Comparison of ENCODE assay signal across 8 cellular contexts in the genomic region with DNA sequence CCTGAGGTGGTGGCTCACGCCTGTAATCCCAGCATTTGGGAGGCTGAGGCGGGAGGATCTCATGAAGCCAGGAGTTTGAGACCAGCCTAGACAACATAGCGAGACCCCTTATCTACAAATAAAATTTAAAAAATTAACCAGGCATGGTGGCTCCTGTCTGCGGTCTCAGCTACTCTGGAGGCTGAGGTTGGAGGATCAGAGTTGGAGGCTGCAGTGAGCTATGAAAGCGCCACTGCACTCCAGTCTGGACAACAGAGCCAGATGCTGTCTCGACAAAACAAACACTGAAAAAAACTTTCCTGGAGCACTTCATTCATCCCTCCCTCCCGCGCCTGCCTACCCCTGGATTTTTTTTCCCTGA. TPM values are rescaled to one million over a fixed set of nuclear protein-coding genes. Genes with fewer than 3 reads are reported as not detected.
DNase-seq lines count a peak whose midpoint lies in the region; ATAC-seq, FAIRE-seq and TF ChIP-seq lines count a peak whose summit lies in the region.

No MANE protein-coding gene starts in this region.

- H3K4me3 ChIP-seq in right cardiac atrium (ENCODE audit: low read length) (peak overlapping the region; percentile 94), GM12878 (peak overlapping the region; percentile 93; the same call in 1 of the 2 replicates), mucosa of stomach (ENCODE audit: low read length) (no peak overlapping the region), vagina (peak overlapping the region; percentile 88 to 93)

- RAD21 ChIA-PET in GM12878 (lab: Charles Lee; ENCODE audit: unreplicated experiment): interaction anchor here (0.7 to 3.1 kb wide), 7 partner anchors 10 to 128 kb away, joined by 3 to 16 read pairs (median 4); a partner anchor contains a TSS

- TF ChIP-seq POLR2A in GM12878 (IDR thresholded peaks at IDR 0.05; ENCODE audit: low read depth, low read length) (no peak), vagina (IDR thresholded peaks at IDR 0.05) (no peak)

- H3K27me3 ChIP-seq in right cardiac atrium (ENCODE audit: control insufficient read depth, insufficient read depth) (no peaks in the 10 kb centered on the region), GM12878 (replicated peaks in 1 of 2; ENCODE audit: control insufficient read depth in 2 of 2, insufficient read depth in 2 of 2, low read length in 1 of 2) (peaks cover 0 to 4% of the 10 kb centered on the region in 2 experiments; a peak in 1 of 4 replicates), mucosa of stomach (ENCODE audit: control insufficient read depth, insufficient read depth, low read length) (no peaks in the 10 kb centered on the region), vagina (no peaks in the 10 kb centered on the region)

- H3K4me1 ChIP-seq in right cardiac atrium (ENCODE audit: control insufficient read depth, insufficient read depth, low read length) (peaks cover 6% of the 10 kb centered on the region), GM12878 (ENCODE audit: control insufficient read depth, insufficient read depth, low read length) (peaks cover 11% of the 10 kb centered on the region), mucosa of stomach (ENCODE audit: control insufficient read depth, insufficient read depth, low read length) (peaks cover 6% of the 10 kb centered on the region), vagina (peaks cover 27% of the 10 kb centered on the region)

- BruUV-seq in GM12878 (replicated peaks; lab: Mats Ljungman, UMichigan): no TSS peak

- no peak for TF ChIP-seq EP300 in GM12878 (IDR thresholded peaks at IDR 0.05; ENCODE audit: borderline replicate concordance in 1 of 2, control insufficient read depth in 1 of 2, low read depth in 2 of 2, low read length in 2 of 2)

- H4K20me1 ChIP-seq in GM12878 (ENCODE audit: control insufficient read depth, insufficient read depth): no peaks in the 10 kb centered on the region

- WGBS in right cardiac atrium: 63% methylated on average over 8 of the region's 8 CpGs
- WGBS in GM12878 (ENCODE audit: insufficient coverage, insufficient replicate concordance, low lambda C conversion rate, missing lambda C conversion rate): 66% methylated on average over 8 of the region's 8 CpGs

- in situ Hi-C loops in GM12878 (cut with MboI): no loop called here

- intact Hi-C loops in right cardiac atrium (cut with DNase I): no loop called here
- intact Hi-C loops in left ventricle myocardium superior (cut with micrococcal nuclease): no loop called here
- intact Hi-C loops in GM12878 (cut with micrococcal nuclease; ENCODE audit: unreplicated experiment): loop anchor here (1.0 kb wide), 1 partner anchor 23 kb away; a partner anchor contains a TSS
- intact Hi-C loops in vagina (cut with DNase I): no loop called here

- SMC1A ChIA-PET in GM12878 (lab: Charles Lee; ENCODE audit: uncharacterized antibody, unreplicated experiment): interaction anchor here (0.8 to 1.7 kb wide), 5 partner anchors 24 to 157 kb away, joined by 3 to 7 read pairs (median 4); no protein-coding TSS in a partner anchor

- POLR2A ChIA-PET in GM12878 (lab: Charles Lee): interaction anchor here (0.7 to 2.5 kb wide), 6 partner anchors 9 to 157 kb away, joined by 3 to 6 read pairs (median 4); no protein-coding TSS in a partner anchor

- H3K79me2 ChIP-seq in GM12878 (ENCODE audit: control insufficient read depth, insufficient read depth, low read length): peaks cover 11% of the 10 kb centered on the region

- DNase-seq in right cardiac atrium (no peak), left ventricle myocardium superior (no peak), GM12878 (ENCODE audit: low read depth, low spot score) (no peak), vagina (ENCODE audit: extremely low spot score in 2 of 2) (no peak), SKM-1 treated with dmso at 0.1 percent for 144 hours (lab: John Stamatoyannopoulos, UW; ENCODE audit: unreplicated experiment) (no peak)

- no peak overlapping the region for H3K9ac ChIP-seq in GM12878 (ENCODE audit: control insufficient read depth, insufficient read depth, low read length)
- peak overlapping the region; percentile 91 for H3K9ac ChIP-seq in mucosa of stomach (ENCODE audit: low read length)

- peak; percentile 27 for FAIRE-seq in GM12878 (lab: Jason Lieb, UNC)

- H3K36me3 ChIP-seq in GM12878 (ENCODE audit: control insufficient read depth in 2 of 2, insufficient read depth in 2 of 2, low read length in 1 of 2) (peaks cover 0 to 1% of the 10 kb centered on the region in 2 experiments; a peak in 2 of 4 replicates), mucosa of stomach (ENCODE audit: control insufficient read depth, insufficient read depth, low read length) (no peaks in the 10 kb centered on the region), vagina (peaks cover 0 to 16% of the 10 kb centered on the region in 2 donors)

- no peak for TF ChIP-seq RAD21 in GM12878 (IDR thresholded peaks at IDR 0.05; ENCODE audit: insufficient read depth, low read depth, low read length)

- H3K4me2 ChIP-seq in GM12878 (ENCODE audit: control insufficient read depth, insufficient read depth): peak overlapping the region; percentile 93

- no peak for TF ChIP-seq CTCF in GM12878 (IDR thresholded peaks at IDR 0.05 in 2 of 3, conservative IDR thresholded peaks at IDR 0.05 in 1 of 3; ENCODE audit: control insufficient read depth in 2 of 3, extremely low read depth in 1 of 3, insufficient read depth in 1 of 3, low read depth in 3 of 3, low read length in 3 of 3)
- no peak for TF ChIP-seq CTCF in vagina (IDR thresholded peaks at IDR 0.05)

- no peaks in the 10 kb centered on the region for H3K9me3 ChIP-seq in right cardiac atrium (ENCODE audit: control insufficient read depth, low read length)
- no peaks in the 10 kb centered on the region for H3K9me3 ChIP-seq in GM12878 (replicated peaks; ENCODE audit: control insufficient read depth, insufficient read depth, low read length)
- H3K9me3 ChIP-seq in mucosa of stomach (ENCODE audit: control insufficient read depth, low read length): no peaks in the 10 kb centered on the region
- no peaks in the 10 kb centered on the region for H3K9me3 ChIP-seq in vagina

- ATAC-seq in right cardiac atrium (no peak), left ventricle myocardium superior (no peak), GM12878 (no peak), GM21528 (IDR thresholded peaks at IDR 0.05; ENCODE audit: low FRiP score, unreplicated experiment) (no peak), GM21723 (IDR thresholded peaks at IDR 0.05; ENCODE audit: unreplicated experiment) (no peak)

- H3K27ac ChIP-seq in right cardiac atrium (ENCODE audit: low read length): no peak overlapping the region
- H3K27ac ChIP-seq in GM12878 (ENCODE audit: control insufficient read depth, insufficient read depth): no peak overlapping the region
- H3K27ac ChIP-seq in vagina: peak overlapping the region; percentile 94

- H2AFZ ChIP-seq in GM12878 (ENCODE audit: control insufficient read depth, low read depth, low read length): no peak overlapping the region

- CTCF ChIA-PET in GM12878 (lab: Yijun Ruan, JAX): interaction anchor here (0.8 to 3.4 kb wide), 9 partner anchors 26 to 174 kb away, joined by 3 to 35 read pairs (median 7); a partner anchor contains a TSS

RNA-seq across cellular contexts. Expression of a gene that starts 0.7 kb away (rescaled TPM):
- total RNA-seq in right cardiac atrium (10 to 100 TPM; 45.1 to 54.0 (median 48.9) TPM), left ventricle myocardium superior (61.4 TPM), GM12878 (2014; rRNA removed) (15.6 and 16.8 TPM in 2 replicates), GM12878 (2014; rRNA removed; fragmentation: Illumina TruSeq; extraction: Trizol) (8.1 and 8.4 TPM in 2 replicates), GM12878 (2021) (24.2 and 24.3 TPM in 2 replicates), vagina (18.2 TPM)
- polyA plus RNA-seq in right cardiac atrium (48.0 TPM), GM12878 (2011; rRNA removed) (7.9 and 14.5 TPM in 2 replicates), GM12878 (2014; fragmentation: Illumina TruSeq; extraction: Trizol) (1.2 and 7.7 TPM in 2 replicates), GM12878 (2014; fragmentation: Nextera tagmentation; extraction: Ambion mirVana) (1 to 10 TPM in 1 of 2 experiments, under 1 TPM in 1; 0.39 to 2.3 TPM), GM12878 (2014; rRNA removed) (26.7 and 28.7 TPM in 2 replicates), GM12878 (2016; fragmentation: Nextera tagmentation; extraction: Ambion mirVana) (10 to 100 TPM; 12.4 to 14.6 TPM)
- 11.7 and 13.3 TPM in 2 replicates for total RNA-seq in GM12878 (2013; cell fraction: nucleolus; rRNA removed)
- 7.4 TPM for polyA plus RNA-seq in GM12878 (2011; ENCODE audit: low read depth)
- 20.2 and 26.1 TPM in 2 replicates for polyA plus RNA-seq in GM12878 (2011; cell fraction: cytosol; rRNA removed)
- polyA plus RNA-seq in GM12878 (2011; cell fraction: nucleus; rRNA removed): 45.2 and 57.3 TPM in 2 replicates
- polyA plus RNA-seq in GM12878 (2012): 17.3 and 23.3 TPM in 2 replicates
- polyA minus RNA-seq in GM12878 (2011; rRNA and poly(A)+ RNA removed): 10.1 and 22.5 TPM in 2 replicates
- polyA minus RNA-seq in GM12878 (2011; cell fraction: cytosol; rRNA and poly(A)+ RNA removed): 6.4 and 9.4 TPM in 2 replicates
- polyA minus RNA-seq in GM12878 (2011; cell fraction: nucleus; rRNA and poly(A)+ RNA removed): 10.0 and 14.4 TPM in 2 replicates

RNA-seq across cellular contexts. Expression of a gene that starts 22.8 kb away (rescaled TPM):
- total RNA-seq in right cardiac atrium (10 to 100 TPM; 10.5 to 13.0 (median 12.1) TPM), left ventricle myocardium superior (9.3 TPM), GM12878 (2014; rRNA removed) (25.3 and 31.0 TPM in 2 replicates), GM12878 (2014; rRNA removed; fragmentation: Illumina TruSeq; extraction: Trizol) (17.6 and 21.0 TPM in 2 replicates), GM12878 (2021) (32.7 and 36.2 TPM in 2 replicates), vagina (21.6 TPM)
- polyA plus RNA-seq in right cardiac atrium (9.3 TPM), GM12878 (2011; rRNA removed) (17.2 and 17.4 TPM in 2 replicates), GM12878 (2014; fragmentation: Illumina TruSeq; extraction: Trizol) (21.9 and 24.7 TPM in 2 replicates), GM12878 (2014; fragmentation: Nextera tagmentation; extraction: Ambion mirVana) (1 to 10 TPM in 1 of 2 experiments, under 1 TPM in 1; 0.98 to 3.4 TPM), GM12878 (2014; rRNA removed) (42.5 and 42.6 TPM in 2 replicates), GM12878 (2016; fragmentation: Nextera tagmentation; extraction: Ambion mirVana) (10 to 100 TPM; 24.7 to 27.4 TPM)
- total RNA-seq in GM12878 (2013; cell fraction: nucleolus; rRNA removed): 18.6 and 20.9 TPM in 2 replicates
- 10.2 TPM for polyA plus RNA-seq in GM12878 (2011; ENCODE audit: low read depth)
- 12.3 and 17.7 TPM in 2 replicates for polyA plus RNA-seq in GM12878 (2011; cell fraction: cytosol; rRNA removed)
- 43.9 and 57.1 TPM in 2 replicates for polyA plus RNA-seq in GM12878 (2011; cell fraction: nucleus; rRNA removed)
- 18.6 and 27.4 TPM in 2 replicates for polyA plus RNA-seq in GM12878 (2012)
- 5.3 and 7.0 TPM in 2 replicates for polyA minus RNA-seq in GM12878 (2011; rRNA and poly(A)+ RNA removed)
- polyA minus RNA-seq in GM12878 (2011; cell fraction: cytosol; rRNA and poly(A)+ RNA removed): 8.0 and 9.6 TPM in 2 replicates
- polyA minus RNA-seq in GM12878 (2011; cell fraction: nucleus; rRNA and poly(A)+ RNA removed): 12.5 and 24.5 TPM in 2 replicates

RNA-seq across cellular contexts. Expression of a gene that starts 25.7 kb away (rescaled TPM):
- 1 to 10 TPM; 6.1 to 7.6 (median 7.0) TPM for total RNA-seq in right cardiac atrium
- polyA plus RNA-seq in right cardiac atrium: 9.4 TPM
- total RNA-seq in left ventricle myocardium superior: 8.3 TPM
- total RNA-seq in GM12878 (2013; cell fraction: nucleolus; rRNA removed): 1.3 and 1.9 TPM in 2 replicates
- 3.4 TPM in 2 replicates for total RNA-seq in GM12878 (2014; rRNA removed)
- 7.6 and 8.5 TPM in 2 replicates for total RNA-seq in GM12878 (2014; rRNA removed; fragmentation: Illumina TruSeq; extraction: Trizol)
- 10.2 and 11.0 TPM in 2 replicates for total RNA-seq in GM12878 (2021)
- polyA plus RNA-seq in GM12878 (2011; ENCODE audit: low read depth): 4.1 TPM
- 11.9 and 17.0 TPM in 2 replicates for polyA plus RNA-seq in GM12878 (2011; rRNA removed)
- polyA plus RNA-seq in GM12878 (2011; cell fraction: cytosol; rRNA removed): 19.5 and 28.1 TPM in 2 replicates
- polyA plus RNA-seq in GM12878 (2011; cell fraction: nucleus; rRNA removed): 11.9 and 14.9 TPM in 2 replicates
- 11.9 and 14.9 TPM in 2 replicates for polyA plus RNA-seq in GM12878 (2012)
- polyA plus RNA-seq in GM12878 (2014; fragmentation: Illumina TruSeq; extraction: Trizol): 3.6 and 5.2 TPM in 2 replicates
- 1 to 10 TPM in 1 of 2 experiments, under 1 TPM in 1; 0.53 to 4.9 TPM for polyA plus RNA-seq in GM12878 (2014; fragmentation: Nextera tagmentation; extraction: Ambion mirVana)
- 17.2 and 18.0 TPM in 2 replicates for polyA plus RNA-seq in GM12878 (2014; rRNA removed)
- 1 to 10 TPM; 5.9 to 9.3 TPM for polyA plus RNA-seq in GM12878 (2016; fragmentation: Nextera tagmentation; extraction: Ambion mirVana)
- polyA minus RNA-seq in GM12878 (2011; rRNA and poly(A)+ RNA removed): 5.3 and 8.3 TPM in 2 replicates
- polyA minus RNA-seq in GM12878 (2011; cell fraction: cytosol; rRNA and poly(A)+ RNA removed): 2.9 and 5.2 TPM in 2 replicates
- polyA minus RNA-seq in GM12878 (2011; cell fraction: nucleus; rRNA and poly(A)+ RNA removed): 1.7 and 1.8 TPM in 2 replicates
- total RNA-seq in vagina: 22.8 TPM

RNA-seq across cellular contexts. Expression of a gene that starts 25.8 kb away (rescaled TPM):
- total RNA-seq in right cardiac atrium (under 1 TPM in 3 of 4 donors, not detected in 1; 0.15 to 0.31 (median 0.19) TPM), left ventricle myocardium superior (not detected), GM12878 (2014; rRNA removed) (0.11 TPM in 1 of 2 replicates, not detected in the other), GM12878 (2014; rRNA removed; fragmentation: Illumina TruSeq; extraction: Trizol) (0.14 TPM in 1 of 2 replicates, not detected in the other), GM12878 (2021) (not detected in 2 replicates), vagina (36.6 TPM)
- polyA plus RNA-seq in right cardiac atrium (0.16 TPM), GM12878 (2011; rRNA removed) (0.04 TPM in 1 of 2 replicates, not detected in the other), GM12878 (2014; fragmentation: Illumina TruSeq; extraction: Trizol) (not detected in 2 replicates), GM12878 (2014; fragmentation: Nextera tagmentation; extraction: Ambion mirVana) (not detected), GM12878 (2014; rRNA removed) (0.14 TPM in 1 of 2 replicates, not detected in the other), GM12878 (2016; fragmentation: Nextera tagmentation; extraction: Ambion mirVana) (not detected)
- total RNA-seq in GM12878 (2013; cell fraction: nucleolus; rRNA removed): not detected in 2 replicates
- not detected for polyA plus RNA-seq in GM12878 (2011; ENCODE audit: low read depth)
- 0.03 TPM in 1 of 2 replicates, not detected in the other for polyA plus RNA-seq in GM12878 (2011; cell fraction: cytosol; rRNA removed)
- not detected in 2 replicates for polyA plus RNA-seq in GM12878 (2011; cell fraction: nucleus; rRNA removed)
- not detected in 2 replicates for polyA plus RNA-seq in GM12878 (2012)
- polyA minus RNA-seq in GM12878 (2011; rRNA and poly(A)+ RNA removed): not detected in 2 replicates
- not detected in 2 replicates for polyA minus RNA-seq in GM12878 (2011; cell fraction: cytosol; rRNA and poly(A)+ RNA removed)
- not detected in 2 replicates for polyA minus RNA-seq in GM12878 (2011; cell fraction: nucleus; rRNA and poly(A)+ RNA removed)

RNA-seq across cellular contexts. Expression of a gene that starts 39.9 kb away (rescaled TPM):
- 10 to 100 TPM; 48.0 to 74.6 (median 62.8) TPM for total RNA-seq in right cardiac atrium
- 51.9 TPM for polyA plus RNA-seq in right cardiac atrium
- total RNA-seq in left ventricle myocardium superior: 87.7 TPM
- 30.3 and 40.1 TPM in 2 replicates for total RNA-seq in GM12878 (2013; cell fraction: nucleolus; rRNA removed)
- total RNA-seq in GM12878 (2014; rRNA removed): 49.0 and 60.4 TPM in 2 replicates
- 44.3 and 54.7 TPM in 2 replicates for total RNA-seq in GM12878 (2014; rRNA removed; fragmentation: Illumina TruSeq; extraction: Trizol)
- total RNA-seq in GM12878 (2021): 61.2 and 76.2 TPM in 2 replicates
- polyA plus RNA-seq in GM12878 (2011; ENCODE audit: low read depth): 19.1 TPM
- polyA plus RNA-seq in GM12878 (2011; rRNA removed): 23.7 and 42.6 TPM in 2 replicates
- 45.2 and 63.6 TPM in 2 replicates for polyA plus RNA-seq in GM12878 (2011; cell fraction: cytosol; rRNA removed)
- 57.9 and 62.3 TPM in 2 replicates for polyA plus RNA-seq in GM12878 (2011; cell fraction: nucleus; rRNA removed)
- 31.0 and 33.1 TPM in 2 replicates for polyA plus RNA-seq in GM12878 (2012)
- 17.2 and 36.7 TPM in 2 replicates for polyA plus RNA-seq in GM12878 (2014; fragmentation: Illumina TruSeq; extraction: Trizol)
- 1 to 10 TPM; 1.4 to 9.3 TPM for polyA plus RNA-seq in GM12878 (2014; fragmentation: Nextera tagmentation; extraction: Ambion mirVana)
- 41.2 and 50.2 TPM in 2 replicates for polyA plus RNA-seq in GM12878 (2014; rRNA removed)
- polyA plus RNA-seq in GM12878 (2016; fragmentation: Nextera tagmentation; extraction: Ambion mirVana): 10 to 100 TPM; 83.1 to 87.7 TPM
- polyA minus RNA-seq in GM12878 (2011; rRNA and poly(A)+ RNA removed): 102 and 125 TPM in 2 replicates
- 29.0 and 35.8 TPM in 2 replicates for polyA minus RNA-seq in GM12878 (2011; cell fraction: cytosol; rRNA and poly(A)+ RNA removed)
- polyA minus RNA-seq in GM12878 (2011; cell fraction: nucleus; rRNA and poly(A)+ RNA removed): 16.2 and 22.3 TPM in 2 replicates
- 53.5 TPM for total RNA-seq in vagina
